In the genomic region with DNA sequence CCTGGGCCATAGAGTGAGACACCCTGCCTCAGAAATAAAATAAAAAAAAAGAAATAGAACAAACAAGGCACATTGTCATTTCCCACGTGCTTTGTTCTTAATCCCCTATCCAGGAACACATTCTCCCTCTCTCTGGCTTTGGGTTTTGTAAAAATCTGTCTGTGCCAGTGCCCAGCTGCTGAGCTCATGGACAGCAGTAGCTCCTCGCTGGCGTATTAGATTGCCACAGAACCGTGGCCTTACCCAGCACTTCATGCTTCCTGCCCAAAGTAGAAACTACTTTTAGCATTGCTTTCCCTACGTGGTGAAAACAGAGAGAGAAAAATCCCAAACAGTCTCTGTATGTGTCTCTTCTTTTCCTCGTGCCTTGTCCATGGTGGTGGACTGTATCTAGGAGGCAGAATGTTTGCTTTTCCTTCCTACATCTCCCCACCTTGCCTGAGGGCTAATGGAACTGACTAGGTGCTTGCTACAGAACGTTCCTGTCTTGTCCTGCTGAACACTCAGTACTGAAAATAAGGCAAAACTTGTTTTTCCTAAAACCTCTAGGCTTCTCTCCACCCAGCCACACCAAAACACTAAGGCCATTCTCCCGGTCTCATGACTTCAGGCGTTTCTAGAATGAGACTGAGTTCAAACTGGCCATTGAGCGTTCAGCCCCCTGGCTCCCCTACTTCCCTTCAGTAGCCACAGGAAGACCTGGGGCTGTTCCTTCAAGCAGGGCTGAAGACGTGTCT, we compare ENCODE assay signal across 17 cellular contexts. TPM values are rescaled to one million over a fixed set of nuclear protein-coding genes. Genes with fewer than 3 reads are reported as not detected.
A peak's percentile ranks its signal among the peaks of the same experiment; 100 is the strongest.
DNase-seq lines count a peak whose midpoint lies in the region; ATAC-seq lines count a peak whose summit lies in the region.
"Had no signal": no experiment of that assay in that cellular context is flagged by ENCODE, and none has a peak within 500 bp of the region (broad histone marks: within the 10 kb centered on the region; RNA-seq: fewer than 3 reads in every experiment).

No MANE protein-coding gene starts in this region.

- H3K27me3 Mint-ChIP-seq in T-helper 17 cell, result no peaks in the 10 kb centered on the region

- H3K27ac ChIP-seq in trophoblast cell (ENCODE audit: low read depth, low read length) (peak overlapping the region; percentile 83), mesenchymal stem cell (ENCODE audit: low read length, poor library complexity, severe bottlenecking) (no peak overlapping the region)
- H3K27ac ChIP-seq: right lobe of liver, tibial artery had no signal

- H2BK12ac ChIP-seq in trophoblast cell (ENCODE audit: low read length) (no peak overlapping the region), mesenchymal stem cell (ENCODE audit: low read length in 2 of 2) (no peak overlapping the region)

- H3K14ac ChIP-seq in trophoblast cell (ENCODE audit: low read length), result no peak overlapping the region
- no peak overlapping the region for H3K14ac ChIP-seq in mesenchymal stem cell (ENCODE audit: low read length in 2 of 2)

- H3K18ac ChIP-seq in trophoblast cell (ENCODE audit: low read length), result no peak overlapping the region
- no peak overlapping the region for H3K18ac ChIP-seq in mesenchymal stem cell (ENCODE audit: low read depth in 1 of 2, low read length in 2 of 2)

- H3K4me2 ChIP-seq in trophoblast cell (ENCODE audit: low read length), result peak overlapping the region; percentile 15
- H3K4me2 ChIP-seq in mesenchymal stem cell (ENCODE audit: low read length, poor library complexity, severe bottlenecking), result no peak overlapping the region

- peaks cover 53 to 62% of the 10 kb centered on the region in 2 experiments for H3K36me3 ChIP-seq in trophoblast cell (ENCODE audit: control insufficient read depth in 1 of 2, insufficient read depth in 2 of 2, low read length in 2 of 2)
- H3K36me3 ChIP-seq in mesenchymal stem cell (ENCODE audit: control insufficient read depth in 1 of 2, insufficient read depth in 2 of 2, low read depth in 1 of 2, low read length in 2 of 2), result peaks cover 56 to 88% of the 10 kb centered on the region in 2 experiments

- H3K4me3 ChIP-seq in trophoblast cell (ENCODE audit: low read depth, low read length) (no peak overlapping the region), mesenchymal stem cell (ENCODE audit: insufficient read depth in 1 of 2, low read depth in 1 of 2, low read length in 2 of 2) (no peak overlapping the region)
- H3K4me3 ChIP-seq: K562, right lobe of liver, tibial artery had no signal

- no peak overlapping the region for H4K12ac ChIP-seq in trophoblast cell (ENCODE audit: low read depth, low read length)

- H3K27ac Mint-ChIP-seq in T-helper 17 cell, result peak overlapping the region; percentile 60

- H4K8ac ChIP-seq in trophoblast cell (ENCODE audit: low read depth, low read length) (no peak overlapping the region), mesenchymal stem cell (ENCODE audit: low read length) (no peak overlapping the region)

- H3K9ac ChIP-seq in trophoblast cell (ENCODE audit: low read length) (no peak overlapping the region), mesenchymal stem cell (ENCODE audit: low read length) (no peak overlapping the region)

- WGBS in trophoblast cell (ENCODE audit: extremely low coverage, insufficient coverage, insufficient read length), result no CpG with 5 or more reads among the region's 11 CpGs
- 91% methylated on average over 11 of the region's 11 CpGs for WGBS in mesenchymal stem cell

- H4K91ac ChIP-seq in trophoblast cell (ENCODE audit: low read depth, low read length) (peak overlapping the region; percentile 49), mesenchymal stem cell (ENCODE audit: low read length) (no peak overlapping the region)

- H3K36me3 Mint-ChIP-seq in T-helper 17 cell (ENCODE audit: low read depth), result peaks cover 2% of the 10 kb centered on the region
- H3K36me3 Mint-ChIP-seq: activated naive CD4-positive, alpha-beta T cell treated with anti-CD3 and anti-CD28 coated beads, Interleukin-2, amount 50 U/mL, for 72 hours had no signal

- H3K4ac ChIP-seq in trophoblast cell (ENCODE audit: low read depth, low read length) (no peak overlapping the region), mesenchymal stem cell (ENCODE audit: low read depth in 1 of 2, low read length in 2 of 2) (no peak overlapping the region)

- peaks cover 21 to 29% of the 10 kb centered on the region in 2 experiments for H3K4me1 ChIP-seq in trophoblast cell (ENCODE audit: control insufficient read depth in 1 of 2, insufficient read depth in 2 of 2, low read length in 2 of 2)
- peaks cover 12% of the 10 kb centered on the region for H3K4me1 ChIP-seq in mesenchymal stem cell (ENCODE audit: control insufficient read depth, insufficient read depth, low read depth, low read length)
- H3K4me1 ChIP-seq: right lobe of liver, tibial artery had no signal

- H2AFZ ChIP-seq in trophoblast cell (ENCODE audit: insufficient read depth, low read length, poor library complexity) (no peak overlapping the region), mesenchymal stem cell (ENCODE audit: low read depth, low read length) (no peak overlapping the region)

- H3K9me3 ChIP-seq in T-helper 17 cell (ENCODE audit: control insufficient read depth, low read length, poor library complexity, severe bottlenecking) (no peaks in the 10 kb centered on the region), trophoblast cell (ENCODE audit: insufficient read depth, low read depth, low read length) (peaks cover 4% of the 10 kb centered on the region), mesenchymal stem cell (ENCODE audit: control insufficient read depth, low read length) (no peaks in the 10 kb centered on the region)
- H3K9me3 ChIP-seq: right lobe of liver, tibial artery had no signal

- H3K4me1 Mint-ChIP-seq in T-helper 17 cell, result no peaks in the 10 kb centered on the region

- ATAC-seq in T-helper 17 cell (no peak), esophagus mucosa (peak; percentile 34)
- ATAC-seq: activated naive CD4-positive, alpha-beta T cell treated with anti-CD3 and anti-CD28 coated beads, Interleukin-2, amount 50 U/mL, for 72 hours; K562; left colon; right lobe of liver had no signal

- no peaks in the 10 kb centered on the region for H3K79me2 ChIP-seq in trophoblast cell (ENCODE audit: control insufficient read depth, insufficient read depth, low read length, poor library complexity)

- H2BK15ac ChIP-seq in mesenchymal stem cell (ENCODE audit: low read depth, poor library complexity, severe bottlenecking), result no peak overlapping the region

- H2BK120ac ChIP-seq in trophoblast cell (ENCODE audit: insufficient read depth, low read length, poor library complexity) (no peak overlapping the region), mesenchymal stem cell (ENCODE audit: low read depth, low read length) (no peak overlapping the region)

- H3K4me3 Mint-ChIP-seq in T-helper 17 cell, result no peak overlapping the region

- H2BK5ac ChIP-seq in trophoblast cell (ENCODE audit: low read depth, low read length, poor library complexity) (peak overlapping the region; percentile 57), mesenchymal stem cell (ENCODE audit: low read depth, low read length, poor library complexity, severe bottlenecking) (no peak overlapping the region)

- peak; percentile 77 for DNase-seq in COLO829 (ENCODE audit: low spot score)
- DNase-seq in T-helper 17 cell, result no peak
- DNase-seq in trophoblast cell, result peak; percentile 89 to 95
- no peak for DNase-seq in NCI-H345 (lab: John Stamatoyannopoulos, UW)
- DNase-seq in mesenchymal stem cell, result no peak
- DNase-seq in activated gamma-delta T cell (lab: John Stamatoyannopoulos, UW), result no peak
- DNase-seq: left colon; NCI-H2029; NCI-H446 treated with DMSO at 0.1 percent for 48 hours; NK-92 treated with Interleukin-12 subunit alpha and Interleukin-12 subunit beta, amount 100 ng/mL, for 24 hours; right lobe of liver; RPMI8226; stimulated activated naive CD4-positive, alpha-beta T cell treated with Interleukin-2 at 50 U/mL for 16 hours; tibial artery had no signal

- no peaks in the 10 kb centered on the region for H3K27me3 ChIP-seq in trophoblast cell (ENCODE audit: insufficient read depth, low read length)
- no peaks in the 10 kb centered on the region for H3K27me3 ChIP-seq in mesenchymal stem cell (ENCODE audit: control insufficient read depth in 1 of 2, insufficient read depth in 1 of 2, low read length in 2 of 2)
- H3K27me3 ChIP-seq: right lobe of liver, tibial artery had no signal

- H3K23ac ChIP-seq in trophoblast cell (ENCODE audit: low read length) (no peak overlapping the region), mesenchymal stem cell (ENCODE audit: low read length in 2 of 2) (no peak overlapping the region)

- H3K79me1 ChIP-seq in trophoblast cell (ENCODE audit: low read length), result peaks cover 17% of the 10 kb centered on the region
- H3K79me1 ChIP-seq in mesenchymal stem cell (replicated peaks; ENCODE audit: low read length, poor library complexity, severe bottlenecking), result no peaks in the 10 kb centered on the region

- H2AK5ac ChIP-seq in trophoblast cell (ENCODE audit: low read length) (no peak overlapping the region), mesenchymal stem cell (ENCODE audit: low read length, severe bottlenecking) (no peak overlapping the region)

RNA-seq across cellular contexts. Expression of a gene that starts 26.1 kb away (rescaled TPM):
- total RNA-seq in T-helper 17 cell, result 100 to 1,000 TPM in 1 of 2 donors, 10 to 100 TPM in 1; 92.9 to 110 TPM
- 28.6 TPM for total RNA-seq in esophagus mucosa
- polyA plus RNA-seq in trophoblast cell (2013), result 16.2 and 16.6 TPM in 2 replicates
- 21.1 TPM for polyA plus RNA-seq in mesenchymal stem cell (2013, experiment 1 of 2)
- 19.7 TPM for polyA plus RNA-seq in mesenchymal stem cell (2013, experiment 2 of 2)

RNA-seq across cellular contexts. Expression of a gene that starts 37.4 kb away (rescaled TPM):
- 100 to 1,000 TPM; 119 to 128 TPM for total RNA-seq in T-helper 17 cell
- total RNA-seq in esophagus mucosa, result 28.1 TPM
- 44.8 and 47.2 TPM in 2 replicates for polyA plus RNA-seq in trophoblast cell (2013)
- 39.7 TPM for polyA plus RNA-seq in mesenchymal stem cell (2013, experiment 1 of 2)
- 36.3 TPM for polyA plus RNA-seq in mesenchymal stem cell (2013, experiment 2 of 2)

RNA-seq across cellular contexts. Expression of a gene that starts 38.5 kb away (rescaled TPM):
- total RNA-seq in T-helper 17 cell (10 to 100 TPM; 24.9 to 35.4 TPM), esophagus mucosa (24.5 TPM)
- 25.0 and 26.0 TPM in 2 replicates for polyA plus RNA-seq in trophoblast cell (2013)
- polyA plus RNA-seq in mesenchymal stem cell (2013, experiment 1 of 2), result 13.3 TPM
- 12.6 TPM for polyA plus RNA-seq in mesenchymal stem cell (2013, experiment 2 of 2)

Comparison
In these comparisons a context has a peak if more than half of its experiments do, and no peak if none do; other contexts are left out.
1. DNase-seq: peak in COLO829 (single experiment) and trophoblast cell (2 of 2); none in T-helper 17 cell (0 of 3), NCI-H345 (single experiment), mesenchymal stem cell (single experiment) and activated gamma-delta T cell (single experiment).